8 cellular contexts compared by ENCODE assay signal in genomic region chr2:53970898-53971681, GRCh38. TPM values are rescaled to one million over a fixed set of nuclear protein-coding genes. Genes with fewer than 3 reads are reported as not detected.
DNase-seq lines count a peak whose midpoint lies in the region; ATAC-seq and TF ChIP-seq lines count a peak whose summit lies in the region.

Gene PSME4 (minus strand): TSS chr2:53970993. CDS start chr2:53970784, 209 bp downstream.

- DNase-seq in DND-41 (peak; percentile 93), Karpas-422 (peak; percentile 97), RPMI7951 (ENCODE audit: low read depth) (peak; percentile 89), fibroblast of lung (ENCODE audit: low read depth in 2 of 2) (peak; percentile 86 to 91), naive B cell (peak; percentile 92)
- peak; percentile 91 for DNase-seq in activated T-helper 1 cell treated with anti-CD3 and anti-CD28 coated beads, Interleukin-2, amount 50 U/mL, for 16 hours (ENCODE audit: low read depth in 1 of 2, low spot score in 1 of 2)
- DNase-seq in stimulated activated effector memory CD8-positive, alpha-beta T cell treated with anti-CD3 and anti-CD28 coated beads, Interleukin-12 subunit alpha, Interleukin-12 subunit beta, amount 100 ng/mL, for 72 hours (ENCODE audit: low spot score in 2 of 2), result peak; percentile 81 to 93

- no peaks in the 10 kb centered on the region for H3K9me3 Mint-ChIP-seq in naive B cell
- no peaks in the 10 kb centered on the region for H3K9me3 Mint-ChIP-seq in stimulated activated effector memory CD8-positive, alpha-beta T cell treated with anti-CD3 and anti-CD28 coated beads, Interleukin-12 subunit alpha, Interleukin-12 subunit beta, amount 100 ng/mL, for 72 hours

- H3K4me3 ChIP-seq in DND-41 (ENCODE audit: low read depth in 1 of 2, low read length in 2 of 2), result peak within 1 kb of the TSS; percentile 98 to 99
- peak within 1 kb of the TSS; percentile 89 for H3K4me3 ChIP-seq in Karpas-422 (ENCODE audit: low read length)
- H3K4me3 ChIP-seq in fibroblast of lung (replicated peaks in 1 of 4; ENCODE audit: control extremely low read depth in 1 of 4, insufficient read depth in 1 of 4, low read depth in 3 of 4, low read length in 4 of 4), result peak within 1 kb of the TSS; percentile 92 to 98 (median 95)

- H3K4me2 ChIP-seq in DND-41 (ENCODE audit: insufficient read depth, low read length) (peak within 1 kb of the TSS; percentile 88), Karpas-422 (ENCODE audit: low read depth, low read length, poor library complexity, severe bottlenecking) (peak within 1 kb of the TSS; percentile 98), fibroblast of lung (ENCODE audit: extremely low read depth, insufficient read depth, low read length) (peak within 1 kb of the TSS; percentile 94)

- H3K9me2 ChIP-seq in Karpas-422 (replicated peaks; ENCODE audit: insufficient read depth, low read length), result no peaks in the 10 kb centered on the region

- H3K27me3 ChIP-seq in DND-41 (ENCODE audit: insufficient read depth, low read length, poor library complexity) (no peaks in the 10 kb centered on the region), Karpas-422 (ENCODE audit: low read length) (no peaks in the 10 kb centered on the region), fibroblast of lung (ENCODE audit: control insufficient read depth, insufficient read depth, low read length) (no peaks in the 10 kb centered on the region)

- peak within 1 kb of the TSS; percentile 87 to 99 (median 96) for H3K4me3 Mint-ChIP-seq in naive B cell
- peak within 1 kb of the TSS; percentile 84 for H3K4me3 Mint-ChIP-seq in stimulated activated effector memory CD8-positive, alpha-beta T cell treated with anti-CD3 and anti-CD28 coated beads, Interleukin-12 subunit alpha, Interleukin-12 subunit beta, amount 100 ng/mL, for 72 hours

- peaks cover 48 to 60% (median 58%) of the 10 kb centered on the region in 3 donors for H3K4me1 Mint-ChIP-seq in naive B cell
- H3K4me1 Mint-ChIP-seq in stimulated activated effector memory CD8-positive, alpha-beta T cell treated with anti-CD3 and anti-CD28 coated beads, Interleukin-12 subunit alpha, Interleukin-12 subunit beta, amount 100 ng/mL, for 72 hours, result peaks cover 51% of the 10 kb centered on the region

- H3K36me3 ChIP-seq in DND-41 (ENCODE audit: insufficient read depth, low read length), result peaks cover 3% of the 10 kb centered on the region; the same call in 1 of the 2 replicates
- H3K36me3 ChIP-seq in Karpas-422 (ENCODE audit: insufficient read depth, low read length), result no peaks in the 10 kb centered on the region
- peaks cover 2% of the 10 kb centered on the region for H3K36me3 ChIP-seq in fibroblast of lung (ENCODE audit: control insufficient read depth, insufficient read depth, low read length)

- H4K20me1 ChIP-seq in DND-41 (ENCODE audit: insufficient read depth, low read length), result peaks cover 27% of the 10 kb centered on the region; the same call in 1 of the 2 replicates
- peaks cover 24% of the 10 kb centered on the region for H4K20me1 ChIP-seq in Karpas-422 (ENCODE audit: insufficient read depth, low read depth, low read length)
- H4K20me1 ChIP-seq in fibroblast of lung (ENCODE audit: control insufficient read depth, extremely low read depth, insufficient read depth, low read length), result no peaks in the 10 kb centered on the region

- H3K79me2 ChIP-seq in DND-41 (ENCODE audit: insufficient read depth, low read length) (peaks cover 54% of the 10 kb centered on the region), Karpas-422 (ENCODE audit: low read length) (peaks cover 55% of the 10 kb centered on the region), fibroblast of lung (ENCODE audit: control insufficient read depth, insufficient read depth, low read length) (peaks cover 44% of the 10 kb centered on the region)

- H3K9ac ChIP-seq in DND-41 (ENCODE audit: low read depth, low read length), result peak within 1 kb of the TSS; percentile 75
- H3K9ac ChIP-seq in Karpas-422 (ENCODE audit: low read length), result peak within 1 kb of the TSS; percentile 98
- H3K9ac ChIP-seq in fibroblast of lung (ENCODE audit: insufficient read depth, low read length), result peak within 1 kb of the TSS; percentile 99

- peak within 1 kb of the TSS; percentile 93 to 99 (median 98) for H3K27ac Mint-ChIP-seq in naive B cell
- H3K27ac Mint-ChIP-seq in stimulated activated effector memory CD8-positive, alpha-beta T cell treated with anti-CD3 and anti-CD28 coated beads, Interleukin-12 subunit alpha, Interleukin-12 subunit beta, amount 100 ng/mL, for 72 hours, result peak within 1 kb of the TSS; percentile 96

- H3K4me1 ChIP-seq in DND-41 (ENCODE audit: insufficient read depth, low read length) (peaks cover 34% of the 10 kb centered on the region), Karpas-422 (ENCODE audit: low read length) (peaks cover 32% of the 10 kb centered on the region), fibroblast of lung (ENCODE audit: control insufficient read depth, extremely low read depth, insufficient read depth, low read length) (peaks cover 3% of the 10 kb centered on the region)

- H3K27me3 Mint-ChIP-seq in naive B cell, result no peaks in the 10 kb centered on the region

- peaks cover 8 to 9% of the 10 kb centered on the region in 2 donors for H3K36me3 Mint-ChIP-seq in naive B cell
- peaks cover 21% of the 10 kb centered on the region for H3K36me3 Mint-ChIP-seq in stimulated activated effector memory CD8-positive, alpha-beta T cell treated with anti-CD3 and anti-CD28 coated beads, Interleukin-12 subunit alpha, Interleukin-12 subunit beta, amount 100 ng/mL, for 72 hours

- no peak for TF ChIP-seq CTCF in DND-41 (IDR thresholded peaks at IDR 0.05; ENCODE audit: borderline replicate concordance, extremely low read depth, low read length, poor library complexity, severe bottlenecking)
- no peak for TF ChIP-seq CTCF in fibroblast of lung (conservative IDR thresholded peaks at IDR 0.05 in 1 of 2, IDR thresholded peaks at IDR 0.05 in 1 of 2; ENCODE audit: low read depth in 1 of 2, low read length in 2 of 2)

- H3K9me3 ChIP-seq in DND-41 (ENCODE audit: insufficient read depth, low read length, severe bottlenecking) (no peaks in the 10 kb centered on the region), Karpas-422 (ENCODE audit: low read length) (no peaks in the 10 kb centered on the region), fibroblast of lung (ENCODE audit: control insufficient read depth, insufficient read depth, low read depth, low read length) (no peaks in the 10 kb centered on the region)

- ATAC-seq in DND-41 (ENCODE audit: insufficient read depth, low read depth), result peak; percentile 90
- ATAC-seq in GM21825 (IDR thresholded peaks at IDR 0.05; ENCODE audit: unreplicated experiment), result peak; percentile 87
- ATAC-seq in naive B cell (ENCODE audit: low read depth in 2 of 2), result peak; percentile 91 to 92
- ATAC-seq in stimulated activated effector memory CD8-positive, alpha-beta T cell treated with anti-CD3 and anti-CD28 coated beads, Interleukin-12 subunit alpha, Interleukin-12 subunit beta, amount 100 ng/mL, for 72 hours, result peak; percentile 93

- H2AFZ ChIP-seq in DND-41 (ENCODE audit: low read depth, low read length), result peak within 1 kb of the TSS; percentile 88
- H2AFZ ChIP-seq in Karpas-422 (ENCODE audit: low read length), result peak within 1 kb of the TSS; percentile 76; the same call in 1 of the 2 replicates
- H2AFZ ChIP-seq in fibroblast of lung (ENCODE audit: low read length), result no peak within 1 kb of the TSS

- H3K27ac ChIP-seq in DND-41 (ENCODE audit: low read length) (peak within 1 kb of the TSS; percentile 92), Karpas-422 (ENCODE audit: low read length) (peak within 1 kb of the TSS; percentile 80), fibroblast of lung (ENCODE audit: insufficient read depth, low read length) (peak within 1 kb of the TSS; percentile 99)

RNA-seq across cellular contexts. Expression of gene PSME4, which starts in this region (rescaled TPM):
- total RNA-seq in Karpas-422 (2014; rRNA removed; shearing (Covaris generic); ENCODE audit: low replicate concordance), result 40.2 and 67.5 TPM in 2 replicates
- 37.4 and 40.0 TPM in 2 replicates for total RNA-seq in RPMI7951 (2014; rRNA removed; shearing (Covaris generic))
- total RNA-seq in fibroblast of lung, result 18.7 and 26.8 TPM in 2 replicates
- 34.6 and 43.2 TPM in 2 replicates for polyA plus RNA-seq in fibroblast of lung
- 36.4 and 44.6 TPM in 2 replicates for polyA plus RNA-seq in fibroblast of lung (2012)
- 27.9 and 28.1 TPM in 2 replicates for polyA minus RNA-seq in fibroblast of lung (ENCODE audit: low replicate concordance)
- polyA plus RNA-seq in naive B cell (ENCODE audit: low read depth in 6 of 6), result 10 to 100 TPM in 2 of 6 donors, 1 to 10 TPM in 4; 5.2 to 12.4 (median 7.2) TPM

Comparison
In these comparisons a context has a peak if more than half of its experiments do, and no peak if none do; other contexts are left out.
1. Peak in every context shown above with its lines: DNase-seq, ATAC-seq, H3K4me3 ChIP-seq and H3K27ac ChIP-seq.